10 cellular contexts compared by ENCODE assay signal in genomic region chr22:37163618-37164534, GRCh38. TPM values are rescaled to one million over a fixed set of nuclear protein-coding genes. Genes with fewer than 3 reads are reported as not detected.
DNase-seq lines count a peak whose midpoint lies in the region; ATAC-seq and TF ChIP-seq lines count a peak whose summit lies in the region.
"Had no signal": no experiment of that assay in that cellular context is flagged by ENCODE, and none has a peak within 500 bp of the region (broad histone marks: within the 10 kb centered on the region; RNA-seq: fewer than 3 reads in every experiment).

No MANE protein-coding gene starts in this region.

- DNase-seq in T-helper 2 cell: peak in 3 of 5 experiments; percentile 43 to 86 (median 57)
- DNase-seq in natural killer cell treated with Interleukin-12 subunit alpha and Interleukin-12 subunit beta and Interleukin-15 and Interleukin-18, amount 100 ng/mL, for 72 hours (ENCODE audit: low spot score): peak; percentile 91
- DNase-seq in LoVo (ENCODE audit: low spot score): no peak
- no peak for DNase-seq in MM.1S
- no peak for DNase-seq in Karpas-422
- DNase-seq in iPS-NIHi7 (ENCODE audit: extremely low spot score): no peak

- H3K9ac ChIP-seq in MM.1S (ENCODE audit: low read length) (no peak overlapping the region), Karpas-422 (ENCODE audit: low read length) (no peak overlapping the region)

- H3K4me1 ChIP-seq in MM.1S (ENCODE audit: low read length) (peaks cover 27% of the 10 kb centered on the region), Karpas-422 (ENCODE audit: low read length) (no peaks in the 10 kb centered on the region)

- peaks cover 87 to 92% of the 10 kb centered on the region in 2 donors for H3K4me1 Mint-ChIP-seq in natural killer cell treated with Interleukin-12 subunit alpha and Interleukin-12 subunit beta and Interleukin-15 and Interleukin-18, amount 100 ng/mL, for 72 hours (ENCODE audit: low read depth in 2 of 2)

- H4K20me1 ChIP-seq in MM.1S (ENCODE audit: insufficient read depth, low read length) (no peaks in the 10 kb centered on the region), Karpas-422 (ENCODE audit: insufficient read depth, low read depth, low read length) (no peaks in the 10 kb centered on the region; the same call in 1 of the 2 replicates)

- H3K4me3 ChIP-seq in MM.1S (ENCODE audit: low read length) (no peak overlapping the region), Karpas-422 (ENCODE audit: low read length) (no peak overlapping the region)
- H3K4me3 ChIP-seq: cardiac muscle cell had no signal

- no peaks in the 10 kb centered on the region for H3K36me3 ChIP-seq in MM.1S (replicated peaks; ENCODE audit: insufficient read depth, low read length)
- H3K36me3 ChIP-seq in Karpas-422 (ENCODE audit: insufficient read depth, low read length): no peaks in the 10 kb centered on the region
- H3K36me3 ChIP-seq: cardiac muscle cell had no signal

- H2AFZ ChIP-seq in MM.1S (ENCODE audit: low read length): no peak overlapping the region
- H2AFZ ChIP-seq in Karpas-422 (ENCODE audit: low read length): no peak overlapping the region

- no peak for TF ChIP-seq CTCF in MM.1S (IDR thresholded peaks at IDR 0.05; ENCODE audit: low read length)

- H3K9me3 ChIP-seq in MM.1S (replicated peaks; ENCODE audit: insufficient read depth, low read length) (no peaks in the 10 kb centered on the region), Karpas-422 (ENCODE audit: low read length) (peaks cover 11% of the 10 kb centered on the region)

- TF ChIP-seq POLR2A in GM15510 (IDR thresholded peaks at IDR 0.05; ENCODE audit: borderline replicate concordance, extremely low read depth, insufficient read length): peak; percentile 45

- H3K27me3 Mint-ChIP-seq in natural killer cell treated with Interleukin-12 subunit alpha and Interleukin-12 subunit beta and Interleukin-15 and Interleukin-18, amount 100 ng/mL, for 72 hours: no peaks in the 10 kb centered on the region

- peak overlapping the region; percentile 77 for H3K4me3 Mint-ChIP-seq in natural killer cell treated with Interleukin-12 subunit alpha and Interleukin-12 subunit beta and Interleukin-15 and Interleukin-18, amount 100 ng/mL, for 72 hours

- ATAC-seq in GM21619 (IDR thresholded peaks at IDR 0.05; ENCODE audit: unreplicated experiment): peak; percentile 34
- ATAC-seq in natural killer cell treated with Interleukin-12 subunit alpha and Interleukin-12 subunit beta and Interleukin-15 and Interleukin-18, amount 100 ng/mL, for 72 hours: peak; percentile 68 to 74

- H3K27ac ChIP-seq in MM.1S (ENCODE audit: low read length) (no peak overlapping the region), Karpas-422 (ENCODE audit: low read length) (no peak overlapping the region)
- H3K27ac ChIP-seq: cardiac muscle cell had no signal

- H3K27me3 ChIP-seq in MM.1S (replicated peaks; ENCODE audit: insufficient read depth, low read length): 0 out of 2 replicates have a peak, but pooled peaks cover 10% of the 10 kb centered on the region
- no peaks in the 10 kb centered on the region; the same call in 1 of the 2 replicates for H3K27me3 ChIP-seq in Karpas-422 (ENCODE audit: low read length)
- H3K27me3 ChIP-seq: cardiac muscle cell had no signal

- H3K27ac Mint-ChIP-seq in natural killer cell treated with Interleukin-12 subunit alpha and Interleukin-12 subunit beta and Interleukin-15 and Interleukin-18, amount 100 ng/mL, for 72 hours: peak overlapping the region; percentile 87 to 96

- no peak overlapping the region for H3K4me2 ChIP-seq in MM.1S (ENCODE audit: low read depth, low read length)
- no peak overlapping the region for H3K4me2 ChIP-seq in Karpas-422 (ENCODE audit: low read depth, low read length, poor library complexity, severe bottlenecking)

- no peaks in the 10 kb centered on the region for H3K9me3 Mint-ChIP-seq in natural killer cell treated with Interleukin-12 subunit alpha and Interleukin-12 subunit beta and Interleukin-15 and Interleukin-18, amount 100 ng/mL, for 72 hours

- no peaks in the 10 kb centered on the region for H3K79me2 ChIP-seq in MM.1S (ENCODE audit: low read length)
- H3K79me2 ChIP-seq in Karpas-422 (ENCODE audit: low read length): no peaks in the 10 kb centered on the region

- H3F3A ChIP-seq in MM.1S (ENCODE audit: insufficient read depth, low read length): no peaks in the 10 kb centered on the region

- H3K9me2 ChIP-seq in MM.1S (replicated peaks; ENCODE audit: insufficient read depth, low read length): no peaks in the 10 kb centered on the region
- H3K9me2 ChIP-seq in Karpas-422 (replicated peaks; ENCODE audit: insufficient read depth, low read length): no peaks in the 10 kb centered on the region

- H3K36me3 Mint-ChIP-seq in natural killer cell treated with Interleukin-12 subunit alpha and Interleukin-12 subunit beta and Interleukin-15 and Interleukin-18, amount 100 ng/mL, for 72 hours: no peaks in the 10 kb centered on the region

RNA-seq across cellular contexts. Expression of gene IL2RB, which starts 14.2 kb away (rescaled TPM):
- 100 to 1,000 TPM; 508 to 635 TPM for total RNA-seq in natural killer cell treated with Interleukin-12 subunit alpha and Interleukin-12 subunit beta and Interleukin-15 and Interleukin-18, amount 100 ng/mL, for 72 hours
- 0.25 TPM in 1 of 2 replicates, not detected in the other for total RNA-seq in Karpas-422 (2014; rRNA removed; shearing (Covaris generic); ENCODE audit: low replicate concordance)
- total RNA-seq: lung microvascular endothelial cell had no signal

RNA-seq across cellular contexts. Expression of gene C1QTNF6, which starts 24.2 kb away (rescaled TPM):
- total RNA-seq in natural killer cell treated with Interleukin-12 subunit alpha and Interleukin-12 subunit beta and Interleukin-15 and Interleukin-18, amount 100 ng/mL, for 72 hours: 1 to 10 TPM; 1.3 to 3.9 TPM
- total RNA-seq in Karpas-422 (2014; rRNA removed; shearing (Covaris generic); ENCODE audit: low replicate concordance): 1.7 and 2.7 TPM in 2 replicates

RNA-seq across cellular contexts. Expression of gene SSTR3, which starts 48.4 kb away (rescaled TPM):
- total RNA-seq in natural killer cell treated with Interleukin-12 subunit alpha and Interleukin-12 subunit beta and Interleukin-15 and Interleukin-18, amount 100 ng/mL, for 72 hours: under 1 TPM; 0.11 to 0.29 TPM
- not detected in 2 replicates for total RNA-seq in Karpas-422 (2014; rRNA removed; shearing (Covaris generic); ENCODE audit: low replicate concordance)
- total RNA-seq: lung microvascular endothelial cell had no signal

RNA-seq across cellular contexts. Expression of gene TMPRSS6, which starts 54.4 kb away (rescaled TPM):
- total RNA-seq in natural killer cell treated with Interleukin-12 subunit alpha and Interleukin-12 subunit beta and Interleukin-15 and Interleukin-18, amount 100 ng/mL, for 72 hours: 1 to 10 TPM; 1.8 to 1.9 TPM
- total RNA-seq in Karpas-422 (2014; rRNA removed; shearing (Covaris generic); ENCODE audit: low replicate concordance): not detected in 2 replicates
- total RNA-seq: cardiac muscle cell, lung microvascular endothelial cell had no signal

Comparison
In these comparisons a context has a peak if more than half of its experiments do, and no peak if none do; other contexts are left out.
1. DNase-seq: peak in T-helper 2 cell (3 of 5) and natural killer cell treated with Interleukin-12 subunit alpha and Interleukin-12 subunit beta and Interleukin-15 and Interleukin-18, amount 100 ng/mL, for 72 hours (single experiment); none in LoVo (single experiment), MM.1S (single experiment), Karpas-422 (single experiment) and iPS-NIHi7 (single experiment).
2. RNA of gene IL2RB, which starts 14.2 kb away (total RNA-seq): 508 to 635 TPM in natural killer cell treated with Interleukin-12 subunit alpha and Interleukin-12 subunit beta and Interleukin-15 and Interleukin-18, amount 100 ng/mL, for 72 hours; 0.25 TPM in Karpas-422; every median in the first group is over 100 times any median in the second.